In genomic region chr2:235515821-235516220, GRCh38 we compare ENCODE assay signal across 35 cellular contexts. TPM values are rescaled to one million over a fixed set of nuclear protein-coding genes. Genes with fewer than 3 reads are reported as not detected.
"Had no signal": no experiment of that assay in that cellular context is flagged by ENCODE, and none has a peak within 500 bp of the region (broad histone marks: within the 10 kb centered on the region; RNA-seq: fewer than 3 reads in every experiment).

No MANE protein-coding gene starts in this region.

- H3K36me3 Mint-ChIP-seq: activated CD4-positive, alpha-beta memory T cell treated with anti-CD3 and anti-CD28 coated beads for 36 hours; activated naive CD8-positive, alpha-beta T cell treated with anti-CD3 and anti-CD28 coated beads for 36 hours had no signal

- H3K9me3 Mint-ChIP-seq: activated B cell treated with CpG ODN at 0.5 μM for 24 hours; activated CD4-positive, alpha-beta memory T cell treated with anti-CD3 and anti-CD28 coated beads for 36 hours; activated T-cell treated with anti-CD3 and anti-CD28 coated beads, Interleukin-2, amount 50 U/mL, for 4 hours; activated T-helper 1 cell treated with anti-CD3 and anti-CD28 coated beads, Interleukin-12 subunit alpha, Interleukin-12 subunit beta, Interleukin-2, Interleukin-4 antibody, amounts not matched to agents 30 ng/mL and 10 ng/mL and 1 ng/mL, durations not matched to agents 14 hours and 24 hours and 36 hours had no signal

- H3K27ac ChIP-seq: brain microvascular endothelial cell, VCaP had no signal

- H3K27me3 ChIP-seq: brain microvascular endothelial cell, Peyer's patch had no signal

- H3K9me3 ChIP-seq: Peyer's patch had no signal

- H3K4me3 Mint-ChIP-seq: activated B cell treated with CpG ODN at 0.5 μM for 24 hours; activated CD4-positive, alpha-beta memory T cell treated with anti-CD3 and anti-CD28 coated beads for 36 hours; activated naive CD8-positive, alpha-beta T cell treated with anti-CD3 and anti-CD28 coated beads for 36 hours; activated T-cell treated with anti-CD3 and anti-CD28 coated beads, Interleukin-2, amount 50 U/mL, for 4 hours; activated T-helper 1 cell treated with anti-CD3 and anti-CD28 coated beads, Interleukin-12 subunit alpha, Interleukin-12 subunit beta, Interleukin-2, Interleukin-4 antibody, amounts not matched to agents 30 ng/mL and 10 ng/mL and 1 ng/mL, durations not matched to agents 14 hours and 24 hours and 36 hours had no signal

- H3K4me1 Mint-ChIP-seq: activated B cell treated with CpG ODN at 0.5 μM for 24 hours; activated naive CD8-positive, alpha-beta T cell treated with anti-CD3 and anti-CD28 coated beads for 36 hours had no signal

- H3K27ac Mint-ChIP-seq: activated B cell treated with CpG ODN at 0.5 μM for 24 hours; activated CD4-positive, alpha-beta memory T cell treated with anti-CD3 and anti-CD28 coated beads for 36 hours; activated naive CD8-positive, alpha-beta T cell treated with anti-CD3 and anti-CD28 coated beads for 36 hours; activated T-helper 1 cell treated with anti-CD3 and anti-CD28 coated beads, Interleukin-12 subunit alpha, Interleukin-12 subunit beta, Interleukin-2, Interleukin-4 antibody, amounts not matched to agents 30 ng/mL and 10 ng/mL and 1 ng/mL, durations not matched to agents 14 hours and 24 hours and 36 hours had no signal

- DNase-seq: activated B cell treated with CpG ODN at 0.5 μM for 24 hours; activated CD4-positive, alpha-beta memory T cell treated with anti-CD3 and anti-CD28 coated beads for 36 hours; activated CD4-positive, alpha-beta T cell treated with anti-CD3 and anti-CD28 coated beads for 4 hours; activated CD4-positive, alpha-beta T cell treated with anti-CD3 and anti-CD28 coated beads, Interleukin-2, amount 50 U/mL, for 1 hour; activated CD4-positive, CD25-positive, alpha-beta regulatory T cell treated with anti-CD3 and anti-CD28 coated beads, Interleukin-2, amount 50 U/mL, for 72 hours; activated CD8-positive, alpha-beta memory T cell treated with anti-CD3 and anti-CD28 coated beads, Interleukin-2, amount 50 U/mL, for 4 hours; activated naive CD4-positive, alpha-beta T cell; activated naive CD4-positive, alpha-beta T cell treated with anti-CD3 and anti-CD28 coated beads, Interleukin-2, amount 50 U/mL, for 16 hours; activated naive CD8-positive, alpha-beta T cell treated with anti-CD3 and anti-CD28 coated beads for 36 hours; activated T-cell treated with anti-CD3 and anti-CD28 coated beads for 4 hours; activated T-cell treated with anti-CD3 and anti-CD28 coated beads, Interleukin-2, amount 50 U/mL, for 4 hours; amniotic stem cell; brain microvascular endothelial cell; central memory CD4-positive, alpha-beta T cell; NCI-H1092 treated with DMSO at 0.1 percent for 48 hours; NCI-H1417; NCI-H146; NCI-H187; NCI-H2081; NCI-H2171 treated with DMSO at 0.1 percent for 48 hours; NCI-H2227 treated with DMSO at 0.1 percent for 48 hours; NCI-H446 treated with DMSO at 0.1 percent for 48 hours; NCI-H524; NCI-H69; PC-3; RPMI8226; SW 1271; T-helper 1 cell; T-helper 2 cell; T-helper 9 cell had no signal

- ATAC-seq: activated T-cell treated with anti-CD3 and anti-CD28 coated beads, Interleukin-2, amount 50 U/mL, for 4 hours; K562; PC-3; Right ventricle myocardium inferior had no signal

- H3K27me3 Mint-ChIP-seq: activated B cell treated with CpG ODN at 0.5 μM for 24 hours had no signal

- H3K36me3 ChIP-seq: brain microvascular endothelial cell, Peyer's patch had no signal

- H3K4me3 ChIP-seq: K562, Peyer's patch had no signal

RNA-seq across cellular contexts. Expression of gene AGAP1, which starts 22.0 kb away (rescaled TPM):
- total RNA-seq: activated B cell treated with CpG ODN at 0.5 μM for 24 hours had no signal
